Comparison of ENCODE assay signal across 8 cellular contexts in genomic region chr10:123043409-123043925, GRCh38. TPM values are rescaled to one million over a fixed set of nuclear protein-coding genes. Genes with fewer than 3 reads are reported as not detected.
DNase-seq lines count a peak whose midpoint lies in the region; ATAC-seq, FAIRE-seq and TF ChIP-seq lines count a peak whose summit lies in the region.

No MANE protein-coding gene starts in this region.

- no peaks in the 10 kb centered on the region for H3K9me1 ChIP-seq in K562 (ENCODE audit: control insufficient read depth, insufficient read depth, low read length)

- H3K9me3 ChIP-seq in K562 (replicated peaks; ENCODE audit: control insufficient read depth, insufficient read depth, low read depth, low read length): no peaks in the 10 kb centered on the region

- BruUV-seq in K562 (replicated peaks; lab: Mats Ljungman, UMichigan): no TSS peak

- no peak for TF ChIP-seq EP300 in K562 (IDR thresholded peaks at IDR 0.05; ENCODE audit: low read length)

- WGBS in K562 (ENCODE audit: insufficient coverage, low coverage, missing lambda C conversion rate): 2% methylated on average over 5 of the region's 5 CpGs

- intact Hi-C loops in K562 (cut with micrococcal nuclease): loop anchor here (1.0 to 10.0 kb wide), 4 partner anchors 64 to 516 kb away; no protein-coding TSS in a partner anchor

- H3K4me2 ChIP-seq in K562 (ENCODE audit: insufficient read depth, low read length): no peak overlapping the region

- no peaks in the 10 kb centered on the region for H4K20me1 ChIP-seq in K562 (replicated peaks; ENCODE audit: control insufficient read depth, insufficient read depth, low read length)

- in situ Hi-C loops in K562 (cut with MboI): loop anchor here (5.0 to 25.0 kb wide), 3 partner anchors 341 to 919 kb away; no protein-coding TSS in a partner anchor

- H3K36me3 ChIP-seq in K562 (ENCODE audit: control insufficient read depth, insufficient read depth, low read length): no peaks in the 10 kb centered on the region

- no peak overlapping the region for H2AFZ ChIP-seq in K562 (ENCODE audit: low read depth, low read length)

- TF ChIP-seq POLR2A in H54 (IDR thresholded peaks at IDR 0.05; ENCODE audit: low read depth, low read length) (no peak), NB4 (IDR thresholded peaks at IDR 0.05; ENCODE audit: extremely low read depth, insufficient read length) (no peak), K562 (conservative IDR thresholded peaks at IDR 0.05) (no peak)

- no peaks in the 10 kb centered on the region for H3K4me1 ChIP-seq in K562 (replicated peaks in 1 of 2; ENCODE audit: control insufficient read depth in 2 of 2, insufficient read depth in 2 of 2, low read length in 2 of 2)

- no peaks in the 10 kb centered on the region for H3K79me2 ChIP-seq in K562 (ENCODE audit: control insufficient read depth, insufficient read depth, low read length)

- FAIRE-seq in H54 (lab: Jason Lieb, UNC): peak; percentile 86
- FAIRE-seq in K562 (lab: Jason Lieb, UNC): peak; percentile 87
- peak; percentile 78 for FAIRE-seq in islet of Langerhans (lab: Jason Lieb, UNC)

- H3K4me3 ChIP-seq in NB4 (ENCODE audit: low read depth, low read length) (no peak overlapping the region), K562 (no peak overlapping the region)

- POLR2A ChIA-PET in K562 (lab: Yijun Ruan, JAX): interaction anchor here (1.0 to 1.4 kb wide), 2 partner anchors 10 to 19 kb away, joined by 3 to 4 read pairs; no protein-coding TSS in a partner anchor

- TF ChIP-seq CTCF in NB4 (IDR thresholded peaks at IDR 0.05; ENCODE audit: low read depth, low read length): peak; percentile 82
- peak; percentile 77 to 80 (median 77) for TF ChIP-seq CTCF in K562 (IDR thresholded peaks at IDR 0.05 in 2 of 3, conservative IDR thresholded peaks at IDR 0.05 in 1 of 3; ENCODE audit: insufficient read depth in 2 of 3, low read depth in 1 of 3, low read length in 3 of 3)

- no peak overlapping the region for H3K27ac ChIP-seq in K562 (ENCODE audit: extremely low read depth, low read depth, low read length)

- CTCF ChIA-PET in K562 (lab: Yijun Ruan, JAX; ENCODE audit: low intra/inter-chr PET ratio): interaction anchor here (0.7 to 2.9 kb wide), 5 partner anchors 244 to 539 kb away, joined by 3 to 28 read pairs (median 3); no protein-coding TSS in a partner anchor

- ATAC-seq in K562: peak; percentile 98

- no peaks in the 10 kb centered on the region for H3K27me3 ChIP-seq in K562 (ENCODE audit: control insufficient read depth in 2 of 2, insufficient read depth in 2 of 2, low read length in 2 of 2)

- peak; percentile 83 to 86 for TF ChIP-seq RAD21 in K562 (CRISPR knock-in tag; conservative IDR thresholded peaks at IDR 0.05 in 1 of 2, IDR thresholded peaks at IDR 0.05 in 1 of 2)

- H3K9ac ChIP-seq in K562 (ENCODE audit: insufficient read depth in 1 of 2, low read depth in 2 of 2, low read length in 2 of 2): no peak overlapping the region

- peak; percentile 76 for DNase-seq in ELR (ENCODE audit: low read depth)
- DNase-seq in H54 (ENCODE audit: insufficient read length, low spot score): peak; percentile 7
- DNase-seq in NB4 (ENCODE audit: low read depth): peak; percentile 77
- DNase-seq in SKM-1 (lab: John Stamatoyannopoulos, UW; ENCODE audit: unreplicated experiment): peak; percentile 19
- DNase-seq in K562 (ENCODE audit: extremely low read depth in 1 of 4, low spot score in 3 of 4): peak; percentile 62 to 72 (median 69)
- peak; percentile 3 for DNase-seq in stimulated activated CD4-positive, alpha-beta T cell treated with anti-CD3 and anti-CD28 coated beads, Interleukin-2, amount 100 ng/mL, for 48 hours
- DNase-seq in OCI-M2 (lab: John Stamatoyannopoulos, UW; ENCODE audit: unreplicated experiment): no peak

TF ChIP-seq in K562, 482 proteins besides CTCF, POLR2A, EP300 and RAD21 (continues in another document):
- TF ChIP-seq NCOA4 (IDR thresholded peaks at IDR 0.05; ENCODE audit: partially characterized antibody) (no peak), NCOA2 (IDR thresholded peaks at IDR 0.05; ENCODE audit: partially characterized antibody in 2 of 2) (no peak), ZNF431 (CRISPR knock-in tag; IDR thresholded peaks at IDR 0.05) (no peak), PML (IDR thresholded peaks at IDR 0.05; ENCODE audit: low read length) (no peak), HDAC8 (tag; IDR thresholded peaks at IDR 0.05) (no peak), MIER1 (IDR thresholded peaks at IDR 0.05; ENCODE audit: low read depth) (no peak), BHLHE40 (IDR thresholded peaks at IDR 0.05; ENCODE audit: low read length) (peak; percentile 93), CC2D1A (IDR thresholded peaks at IDR 0.05) (peak; percentile 30; the same call in 1 of the 2 replicates), FOXA3 (CRISPR knock-in tag; conservative IDR thresholded peaks at IDR 0.05 in 1 of 2, IDR thresholded peaks at IDR 0.05 in 1 of 2) (no peak), NRF1 (conservative IDR thresholded peaks at IDR 0.05 in 1 of 2, IDR thresholded peaks at IDR 0.05 in 1 of 2) (no peak), HOXB6 (CRISPR knock-in tag; IDR thresholded peaks at IDR 0.05; ENCODE audit: borderline replicate concordance) (no peak), SREBF2 (CRISPR knock-in tag; IDR thresholded peaks at IDR 0.05) (no peak), ZNF655 (CRISPR knock-in tag; IDR thresholded peaks at IDR 0.05) (no peak), ZNF146 (CRISPR knock-in tag; IDR thresholded peaks at IDR 0.05; ENCODE audit: unreplicated experiment) (no peak), YY1 (IDR thresholded peaks at IDR 0.05; ENCODE audit: borderline replicate concordance in 1 of 3, control insufficient read depth in 1 of 3, extremely low read depth in 1 of 3, insufficient read depth in 3 of 3, insufficient read length in 1 of 3, insufficient replicate concordance in 2 of 3, low read depth in 1 of 3, low read length in 2 of 3) (no peak)

RNA-seq across cellular contexts. Expression of gene ACADSB, which starts 34.7 kb away (rescaled TPM):
- total RNA-seq in K562 (2011; cell fraction: chromatin; rRNA removed; ENCODE audit: low replicate concordance): 4.9 and 17.0 TPM in 2 replicates
- 2.0 and 4.6 TPM in 2 replicates for total RNA-seq in K562 (2011; cell fraction: nucleolus; rRNA removed)
- total RNA-seq in K562 (2011; cell fraction: nucleoplasm; rRNA removed): 3.4 and 5.6 TPM in 2 replicates
- total RNA-seq in K562 (2014; rRNA removed) (2.9 TPM in 2 replicates), K562 (2014; rRNA removed; fragmentation: Illumina TruSeq; extraction: Trizol) (4.0 and 5.7 TPM in 2 replicates), K562 (2015; rRNA removed; fragmentation: Illumina TruSeq; extraction: Trizol) (4.6 TPM in 2 replicates), K562 (2021) (7.8 and 8.0 TPM in 2 replicates)
- polyA plus RNA-seq in K562 (2011; rRNA removed) (8.0 TPM in 2 replicates), K562 (2014; fragmentation: Illumina TruSeq; extraction: Trizol) (5.0 and 5.8 TPM in 2 replicates), K562 (2014; fragmentation: Nextera tagmentation; extraction: Ambion mirVana) (1 to 10 TPM; 4.7 to 9.1 TPM), K562 (2014; rRNA removed) (5.5 and 6.0 TPM in 2 replicates)
- 1.2 and 2.4 TPM in 2 replicates for polyA plus RNA-seq in K562 (2011; cell fraction: cytosol; rRNA removed)
- 6.6 and 15.4 TPM in 2 replicates for polyA plus RNA-seq in K562 (2011; cell fraction: nucleus; rRNA removed)
- polyA plus RNA-seq in K562 (2012): 3.4 TPM in 2 replicates
- 6.0 and 6.2 TPM in 2 replicates for polyA minus RNA-seq in K562 (2011; rRNA and poly(A)+ RNA removed)
- 2.4 and 3.2 TPM in 2 replicates for polyA minus RNA-seq in K562 (2011; cell fraction: cytosol; rRNA and poly(A)+ RNA removed)
- 3.1 and 6.6 TPM in 2 replicates for polyA minus RNA-seq in K562 (2011; cell fraction: nucleus; rRNA and poly(A)+ RNA removed)

RNA-seq across cellular contexts. Expression of gene IKZF5, which starts 34.9 kb away (rescaled TPM):
- total RNA-seq in K562 (2011; cell fraction: chromatin; rRNA removed; ENCODE audit: low replicate concordance): 9.1 and 30.0 TPM in 2 replicates
- total RNA-seq in K562 (2011; cell fraction: nucleolus; rRNA removed): 5.0 and 6.7 TPM in 2 replicates
- total RNA-seq in K562 (2011; cell fraction: nucleoplasm; rRNA removed): 12.0 and 18.2 TPM in 2 replicates
- total RNA-seq in K562 (2014; rRNA removed) (3.8 and 5.4 TPM in 2 replicates), K562 (2014; rRNA removed; fragmentation: Illumina TruSeq; extraction: Trizol) (6.1 and 8.5 TPM in 2 replicates), K562 (2015; rRNA removed; fragmentation: Illumina TruSeq; extraction: Trizol) (4.4 and 5.4 TPM in 2 replicates), K562 (2021) (11.3 and 12.7 TPM in 2 replicates)
- polyA plus RNA-seq in K562 (2011; rRNA removed) (12.4 and 12.5 TPM in 2 replicates), K562 (2014; fragmentation: Illumina TruSeq; extraction: Trizol) (12.9 and 19.6 TPM in 2 replicates), K562 (2014; fragmentation: Nextera tagmentation; extraction: Ambion mirVana) (10 to 100 TPM; 11.2 to 13.8 TPM), K562 (2014; rRNA removed) (8.5 and 13.6 TPM in 2 replicates)
- polyA plus RNA-seq in K562 (2011; cell fraction: cytosol; rRNA removed): 5.4 and 6.6 TPM in 2 replicates
- polyA plus RNA-seq in K562 (2011; cell fraction: nucleus; rRNA removed): 12.2 and 12.3 TPM in 2 replicates
- polyA plus RNA-seq in K562 (2012): 4.7 and 7.7 TPM in 2 replicates
- 13.9 and 15.3 TPM in 2 replicates for polyA minus RNA-seq in K562 (2011; rRNA and poly(A)+ RNA removed)
- 4.0 and 5.3 TPM in 2 replicates for polyA minus RNA-seq in K562 (2011; cell fraction: cytosol; rRNA and poly(A)+ RNA removed)
- 5.5 and 10.9 TPM in 2 replicates for polyA minus RNA-seq in K562 (2011; cell fraction: nucleus; rRNA and poly(A)+ RNA removed)
